8 cellular contexts compared by ENCODE assay signal in the genomic region with DNA sequence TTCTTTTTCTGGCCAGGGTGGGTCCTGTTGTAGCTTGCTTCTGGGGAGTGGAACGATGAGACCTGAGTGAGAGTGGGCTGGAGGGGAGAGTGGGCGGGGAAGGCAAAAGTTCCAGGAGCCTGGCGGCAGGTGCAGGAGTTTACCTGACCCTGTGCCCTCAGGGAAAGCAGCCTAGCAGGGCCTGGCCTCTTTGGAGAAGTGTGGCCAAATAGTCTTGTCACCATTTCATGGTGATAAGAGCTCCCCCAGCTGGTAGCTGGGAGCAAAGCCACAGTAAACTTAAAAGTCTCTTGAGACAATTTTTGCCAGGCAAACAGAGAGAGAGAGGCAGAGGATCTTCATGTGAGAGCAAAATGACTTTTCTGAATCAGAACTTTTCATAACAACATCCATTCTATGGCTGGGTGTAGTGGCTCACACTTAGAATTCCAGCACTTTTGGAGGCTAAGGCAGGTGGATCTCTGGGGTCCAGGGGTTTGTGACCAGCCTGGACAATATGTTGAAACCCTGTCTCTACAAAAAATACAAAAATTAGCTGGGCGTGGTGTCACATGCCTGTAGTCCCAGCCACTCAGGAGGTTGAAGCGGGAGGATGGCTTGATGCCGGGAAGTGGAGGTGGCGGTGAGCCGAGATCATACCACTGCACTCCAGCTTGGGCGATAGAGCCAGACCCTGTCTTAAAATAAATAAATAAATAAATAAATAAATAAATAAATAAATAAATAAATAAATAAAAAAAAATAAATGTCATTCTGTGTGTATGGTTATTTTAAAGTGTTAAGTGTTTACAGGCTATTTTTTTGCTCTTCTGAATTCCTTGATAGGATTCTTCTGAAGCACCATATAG.
DNase-seq lines count a peak whose midpoint lies in the region; ATAC-seq and TF ChIP-seq lines count a peak whose summit lies in the region.

No MANE protein-coding gene starts in this region.

- H3K4me3 ChIP-seq in HFF-Myc (replicated peaks; ENCODE audit: low read depth, low read length): no peak overlapping the region

- peak; percentile 89 for TF ChIP-seq CTCF in HFF-Myc (IDR thresholded peaks at IDR 0.05; ENCODE audit: low read depth, low read length, missing control alignments)

- DNase-seq in ELR (ENCODE audit: low read depth) (peak; percentile 71), HFF-Myc (ENCODE audit: extremely low read depth, low read depth) (peak; percentile 30), NCI-H1417 treated with DMSO at 0.1 percent for 48 hours (lab: John Stamatoyannopoulos, UW) (peak; percentile 18), SW 1271 (lab: John Stamatoyannopoulos, UW) (peak; percentile 48 to 73), cardiac septum (ENCODE audit: low spot score) (peak; percentile 83), putamen (ENCODE audit: low spot score) (peak; percentile 48)
- peak; percentile 54 for DNase-seq in activated naive CD8-positive, alpha-beta T cell treated with anti-CD3 and anti-CD28 coated beads, Interleukin-2, amount 50 U/mL, for 16 hours (ENCODE audit: low read depth, low spot score)

- intact Hi-C loops in cardiac septum (cut with DNase I): loop anchor here (1.0 kb wide), 1 partner anchor 211 kb away; a partner anchor contains a TSS

- ATAC-seq in GM19324 (IDR thresholded peaks at IDR 0.05; ENCODE audit: low FRiP score, unreplicated experiment): no peak

Comparison
In these comparisons a context has a peak if more than half of its experiments do, and no peak if none do; other contexts are left out.
1. DNase-seq: peak in every context shown above with its lines; median percentile 83 in cardiac septum; 71 in ELR; 60 in SW 1271; 54 in activated naive CD8-positive, alpha-beta T cell treated with anti-CD3 and anti-CD28 coated beads, Interleukin-2, amount 50 U/mL, for 16 hours; 48 in putamen; 30 in HFF-Myc; 18 in NCI-H1417 treated with DMSO at 0.1 percent for 48 hours.